Comparison of ENCODE assay signal across 1 cellular context in the genomic region with DNA sequence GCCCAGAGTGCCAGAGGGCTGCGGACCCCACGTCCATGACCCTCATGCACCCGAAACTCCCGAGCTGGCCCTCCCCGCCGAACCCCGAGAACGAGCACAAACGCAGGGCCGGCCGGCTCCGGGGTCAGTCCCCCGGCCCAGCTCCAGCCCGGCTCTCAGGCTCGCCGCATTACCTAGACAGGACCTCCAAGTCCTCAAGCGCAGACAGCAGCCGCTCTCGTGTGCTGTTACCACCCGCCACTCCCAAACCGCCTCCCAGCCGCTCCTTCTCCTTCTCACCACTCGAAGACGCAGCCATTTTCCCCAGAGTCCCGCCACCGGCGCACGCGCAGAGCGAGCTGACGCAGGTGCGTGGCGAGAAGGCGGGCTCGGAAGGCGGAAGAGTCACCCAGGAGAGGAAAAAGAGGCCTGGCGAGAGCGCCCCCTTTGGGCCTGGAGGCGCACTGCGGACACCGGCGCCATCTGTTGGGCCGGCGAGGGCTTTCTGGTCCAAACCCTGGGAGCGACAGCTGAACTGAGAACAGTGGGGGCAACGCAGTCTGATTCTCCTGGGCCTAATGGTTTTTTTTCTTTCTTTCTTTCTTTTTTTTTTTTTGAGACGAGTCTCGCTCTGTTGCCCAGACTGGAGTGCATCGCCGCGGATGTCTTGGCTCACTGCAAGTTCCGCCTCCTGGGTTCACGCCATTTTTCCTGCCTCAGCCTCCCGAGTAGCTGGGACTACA.
A peak's percentile ranks its signal among the peaks of the same experiment; 100 is the strongest.
TF ChIP-seq lines count a peak whose summit lies in the region.

A gene with protein sequence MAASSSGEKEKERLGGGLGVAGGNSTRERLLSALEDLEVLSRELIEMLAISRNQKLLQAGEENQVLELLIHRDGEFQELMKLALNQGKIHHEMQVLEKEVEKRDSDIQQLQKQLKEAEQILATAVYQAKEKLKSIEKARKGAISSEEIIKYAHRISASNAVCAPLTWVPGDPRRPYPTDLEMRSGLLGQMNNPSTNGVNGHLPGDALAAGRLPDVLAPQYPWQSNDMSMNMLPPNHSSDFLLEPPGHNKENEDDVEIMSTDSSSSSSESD (minus strand): TSS at position 324 of the 722 bp plus-strand sequence. CDS start 26 bp downstream, at position 298.

TF ChIP-seq in HEK293, 187 proteins besides CTCF, POLR2A, EP300 and RAD21 (continued from another document and continues in another):
- TF ChIP-seq, protein P1, sequence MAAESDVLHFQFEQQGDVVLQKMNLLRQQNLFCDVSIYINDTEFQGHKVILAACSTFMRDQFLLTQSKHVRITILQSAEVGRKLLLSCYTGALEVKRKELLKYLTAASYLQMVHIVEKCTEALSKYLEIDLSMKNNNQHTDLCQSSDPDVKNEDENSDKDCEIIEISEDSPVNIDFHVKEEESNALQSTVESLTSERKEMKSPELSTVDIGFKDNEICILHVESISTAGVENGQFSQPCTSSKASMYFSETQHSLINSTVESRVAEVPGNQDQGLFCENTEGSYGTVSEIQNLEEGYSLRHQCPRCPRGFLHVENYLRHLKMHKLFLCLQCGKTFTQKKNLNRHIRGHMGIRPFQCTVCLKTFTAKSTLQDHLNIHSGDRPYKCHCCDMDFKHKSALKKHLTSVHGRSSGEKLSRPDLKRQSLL (tag by site-specific recombination; IDR thresholded peaks at IDR 0.05) = no peak
- peak; percentile 77; the same call in 1 of the 2 replicates for TF ChIP-seq ZNF202 (tag by site-specific recombination; IDR thresholded peaks at IDR 0.05; ENCODE audit: borderline replicate concordance)
- peak; percentile 92 for TF ChIP-seq YY1 (tag by site-specific recombination; IDR thresholded peaks at IDR 0.05)
- TF ChIP-seq YY2 (tag by site-specific recombination; IDR thresholded peaks at IDR 0.05) = no peak
- TF ChIP-seq ZNF121 (tag by site-specific recombination; IDR thresholded peaks at IDR 0.05) = 0 out of 2 replicates have a peak, but pooled peaks have one; percentile 12
- TF ChIP-seq ZBTB48 (tag by site-specific recombination; IDR thresholded peaks at IDR 0.05) = no peak
- peak; percentile 83 for TF ChIP-seq ZFP37 (tag by site-specific recombination; IDR thresholded peaks at IDR 0.05)
- peak; percentile 82 for TF ChIP-seq SP7 (tag by site-specific recombination; IDR thresholded peaks at IDR 0.05)
- TF ChIP-seq, protein P2, sequence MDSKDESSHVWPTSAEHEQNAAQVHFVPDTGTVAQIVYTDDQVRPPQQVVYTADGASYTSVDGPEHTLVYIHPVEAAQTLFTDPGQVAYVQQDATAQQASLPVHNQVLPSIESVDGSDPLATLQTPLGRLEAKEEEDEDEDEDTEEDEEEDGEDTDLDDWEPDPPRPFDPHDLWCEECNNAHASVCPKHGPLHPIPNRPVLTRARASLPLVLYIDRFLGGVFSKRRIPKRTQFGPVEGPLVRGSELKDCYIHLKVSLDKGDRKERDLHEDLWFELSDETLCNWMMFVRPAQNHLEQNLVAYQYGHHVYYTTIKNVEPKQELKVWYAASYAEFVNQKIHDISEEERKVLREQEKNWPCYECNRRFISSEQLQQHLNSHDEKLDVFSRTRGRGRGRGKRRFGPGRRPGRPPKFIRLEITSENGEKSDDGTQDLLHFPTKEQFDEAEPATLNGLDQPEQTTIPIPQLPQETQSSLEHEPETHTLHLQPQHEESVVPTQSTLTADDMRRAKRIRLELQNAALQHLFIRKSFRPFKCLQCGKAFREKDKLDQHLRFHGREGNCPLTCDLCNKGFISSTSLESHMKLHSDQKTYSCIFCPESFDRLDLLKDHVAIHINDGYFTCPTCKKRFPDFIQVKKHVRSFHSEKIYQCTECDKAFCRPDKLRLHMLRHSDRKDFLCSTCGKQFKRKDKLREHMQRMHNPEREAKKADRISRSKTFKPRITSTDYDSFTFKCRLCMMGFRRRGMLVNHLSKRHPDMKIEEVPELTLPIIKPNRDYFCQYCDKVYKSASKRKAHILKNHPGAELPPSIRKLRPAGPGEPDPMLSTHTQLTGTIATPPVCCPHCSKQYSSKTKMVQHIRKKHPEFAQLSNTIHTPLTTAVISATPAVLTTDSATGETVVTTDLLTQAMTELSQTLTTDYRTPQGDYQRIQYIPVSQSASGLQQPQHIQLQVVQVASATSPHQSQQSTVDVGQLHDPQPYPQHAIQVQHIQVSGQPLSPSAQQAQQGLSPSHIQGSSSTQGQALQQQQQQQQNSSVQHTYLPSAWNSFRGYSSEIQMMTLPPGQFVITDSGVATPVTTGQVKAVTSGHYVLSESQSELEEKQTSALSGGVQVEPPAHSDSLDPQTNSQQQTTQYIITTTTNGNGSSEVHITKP (tag by site-specific recombination; IDR thresholded peaks at IDR 0.05) = peak; percentile 12; the same call in 1 of the 2 replicates
- TF ChIP-seq, protein P3, sequence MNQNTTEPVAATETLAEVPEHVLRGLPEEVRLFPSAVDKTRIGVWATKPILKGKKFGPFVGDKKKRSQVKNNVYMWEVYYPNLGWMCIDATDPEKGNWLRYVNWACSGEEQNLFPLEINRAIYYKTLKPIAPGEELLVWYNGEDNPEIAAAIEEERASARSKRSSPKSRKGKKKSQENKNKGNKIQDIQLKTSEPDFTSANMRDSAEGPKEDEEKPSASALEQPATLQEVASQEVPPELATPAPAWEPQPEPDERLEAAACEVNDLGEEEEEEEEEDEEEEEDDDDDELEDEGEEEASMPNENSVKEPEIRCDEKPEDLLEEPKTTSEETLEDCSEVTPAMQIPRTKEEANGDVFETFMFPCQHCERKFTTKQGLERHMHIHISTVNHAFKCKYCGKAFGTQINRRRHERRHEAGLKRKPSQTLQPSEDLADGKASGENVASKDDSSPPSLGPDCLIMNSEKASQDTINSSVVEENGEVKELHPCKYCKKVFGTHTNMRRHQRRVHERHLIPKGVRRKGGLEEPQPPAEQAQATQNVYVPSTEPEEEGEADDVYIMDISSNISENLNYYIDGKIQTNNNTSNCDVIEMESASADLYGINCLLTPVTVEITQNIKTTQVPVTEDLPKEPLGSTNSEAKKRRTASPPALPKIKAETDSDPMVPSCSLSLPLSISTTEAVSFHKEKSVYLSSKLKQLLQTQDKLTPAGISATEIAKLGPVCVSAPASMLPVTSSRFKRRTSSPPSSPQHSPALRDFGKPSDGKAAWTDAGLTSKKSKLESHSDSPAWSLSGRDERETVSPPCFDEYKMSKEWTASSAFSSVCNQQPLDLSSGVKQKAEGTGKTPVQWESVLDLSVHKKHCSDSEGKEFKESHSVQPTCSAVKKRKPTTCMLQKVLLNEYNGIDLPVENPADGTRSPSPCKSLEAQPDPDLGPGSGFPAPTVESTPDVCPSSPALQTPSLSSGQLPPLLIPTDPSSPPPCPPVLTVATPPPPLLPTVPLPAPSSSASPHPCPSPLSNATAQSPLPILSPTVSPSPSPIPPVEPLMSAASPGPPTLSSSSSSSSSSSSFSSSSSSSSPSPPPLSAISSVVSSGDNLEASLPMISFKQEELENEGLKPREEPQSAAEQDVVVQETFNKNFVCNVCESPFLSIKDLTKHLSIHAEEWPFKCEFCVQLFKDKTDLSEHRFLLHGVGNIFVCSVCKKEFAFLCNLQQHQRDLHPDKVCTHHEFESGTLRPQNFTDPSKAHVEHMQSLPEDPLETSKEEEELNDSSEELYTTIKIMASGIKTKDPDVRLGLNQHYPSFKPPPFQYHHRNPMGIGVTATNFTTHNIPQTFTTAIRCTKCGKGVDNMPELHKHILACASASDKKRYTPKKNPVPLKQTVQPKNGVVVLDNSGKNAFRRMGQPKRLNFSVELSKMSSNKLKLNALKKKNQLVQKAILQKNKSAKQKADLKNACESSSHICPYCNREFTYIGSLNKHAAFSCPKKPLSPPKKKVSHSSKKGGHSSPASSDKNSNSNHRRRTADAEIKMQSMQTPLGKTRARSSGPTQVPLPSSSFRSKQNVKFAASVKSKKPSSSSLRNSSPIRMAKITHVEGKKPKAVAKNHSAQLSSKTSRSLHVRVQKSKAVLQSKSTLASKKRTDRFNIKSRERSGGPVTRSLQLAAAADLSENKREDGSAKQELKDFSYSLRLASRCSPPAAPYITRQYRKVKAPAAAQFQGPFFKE (tag by site-specific recombination; IDR thresholded peaks at IDR 0.05; ENCODE audit: borderline replicate concordance) = no peak
- TF ChIP-seq ZNF214 (tag by site-specific recombination; IDR thresholded peaks at IDR 0.05; ENCODE audit: borderline replicate concordance) = no peak
- TF ChIP-seq ZNF24 (tag by site-specific recombination; IDR thresholded peaks at IDR 0.05) = peak; percentile 64; the same call in 1 of the 2 replicates
- TF ChIP-seq, protein P4, sequence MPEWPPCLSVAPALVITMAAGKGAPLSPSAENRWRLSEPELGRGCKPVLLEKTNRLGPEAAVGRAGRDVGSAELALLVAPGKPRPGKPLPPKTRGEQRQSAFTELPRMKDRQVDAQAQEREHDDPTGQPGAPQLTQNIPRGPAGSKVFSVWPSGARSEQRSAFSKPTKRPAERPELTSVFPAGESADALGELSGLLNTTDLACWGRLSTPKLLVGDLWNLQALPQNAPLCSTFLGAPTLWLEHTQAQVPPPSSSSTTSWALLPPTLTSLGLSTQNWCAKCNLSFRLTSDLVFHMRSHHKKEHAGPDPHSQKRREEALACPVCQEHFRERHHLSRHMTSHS (tag by site-specific recombination; IDR thresholded peaks at IDR 0.05) = no peak
- 0 out of 2 replicates have a peak, but pooled peaks have one; percentile 50 for TF ChIP-seq ZNF76 (tag by site-specific recombination; IDR thresholded peaks at IDR 0.05; ENCODE audit: borderline replicate concordance, low read depth)
- TF ChIP-seq, protein P5, sequence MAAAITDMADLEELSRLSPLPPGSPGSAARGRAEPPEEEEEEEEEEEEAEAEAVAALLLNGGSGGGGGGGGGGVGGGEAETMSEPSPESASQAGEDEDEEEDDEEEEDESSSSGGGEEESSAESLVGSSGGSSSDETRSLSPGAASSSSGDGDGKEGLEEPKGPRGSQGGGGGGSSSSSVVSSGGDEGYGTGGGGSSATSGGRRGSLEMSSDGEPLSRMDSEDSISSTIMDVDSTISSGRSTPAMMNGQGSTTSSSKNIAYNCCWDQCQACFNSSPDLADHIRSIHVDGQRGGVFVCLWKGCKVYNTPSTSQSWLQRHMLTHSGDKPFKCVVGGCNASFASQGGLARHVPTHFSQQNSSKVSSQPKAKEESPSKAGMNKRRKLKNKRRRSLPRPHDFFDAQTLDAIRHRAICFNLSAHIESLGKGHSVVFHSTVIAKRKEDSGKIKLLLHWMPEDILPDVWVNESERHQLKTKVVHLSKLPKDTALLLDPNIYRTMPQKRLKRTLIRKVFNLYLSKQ (tag by site-specific recombination; IDR thresholded peaks at IDR 0.05; ENCODE audit: borderline replicate concordance) = no peak
- TF ChIP-seq, protein P6, sequence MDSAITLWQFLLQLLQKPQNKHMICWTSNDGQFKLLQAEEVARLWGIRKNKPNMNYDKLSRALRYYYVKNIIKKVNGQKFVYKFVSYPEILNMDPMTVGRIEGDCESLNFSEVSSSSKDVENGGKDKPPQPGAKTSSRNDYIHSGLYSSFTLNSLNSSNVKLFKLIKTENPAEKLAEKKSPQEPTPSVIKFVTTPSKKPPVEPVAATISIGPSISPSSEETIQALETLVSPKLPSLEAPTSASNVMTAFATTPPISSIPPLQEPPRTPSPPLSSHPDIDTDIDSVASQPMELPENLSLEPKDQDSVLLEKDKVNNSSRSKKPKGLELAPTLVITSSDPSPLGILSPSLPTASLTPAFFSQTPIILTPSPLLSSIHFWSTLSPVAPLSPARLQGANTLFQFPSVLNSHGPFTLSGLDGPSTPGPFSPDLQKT (IDR thresholded peaks at IDR 0.05; ENCODE audit: borderline replicate concordance, low read depth, low read length) = no peak
- TF ChIP-seq ZNF19 (tag by site-specific recombination; IDR thresholded peaks at IDR 0.05; ENCODE audit: low read depth) = no peak
- TF ChIP-seq, protein P7, sequence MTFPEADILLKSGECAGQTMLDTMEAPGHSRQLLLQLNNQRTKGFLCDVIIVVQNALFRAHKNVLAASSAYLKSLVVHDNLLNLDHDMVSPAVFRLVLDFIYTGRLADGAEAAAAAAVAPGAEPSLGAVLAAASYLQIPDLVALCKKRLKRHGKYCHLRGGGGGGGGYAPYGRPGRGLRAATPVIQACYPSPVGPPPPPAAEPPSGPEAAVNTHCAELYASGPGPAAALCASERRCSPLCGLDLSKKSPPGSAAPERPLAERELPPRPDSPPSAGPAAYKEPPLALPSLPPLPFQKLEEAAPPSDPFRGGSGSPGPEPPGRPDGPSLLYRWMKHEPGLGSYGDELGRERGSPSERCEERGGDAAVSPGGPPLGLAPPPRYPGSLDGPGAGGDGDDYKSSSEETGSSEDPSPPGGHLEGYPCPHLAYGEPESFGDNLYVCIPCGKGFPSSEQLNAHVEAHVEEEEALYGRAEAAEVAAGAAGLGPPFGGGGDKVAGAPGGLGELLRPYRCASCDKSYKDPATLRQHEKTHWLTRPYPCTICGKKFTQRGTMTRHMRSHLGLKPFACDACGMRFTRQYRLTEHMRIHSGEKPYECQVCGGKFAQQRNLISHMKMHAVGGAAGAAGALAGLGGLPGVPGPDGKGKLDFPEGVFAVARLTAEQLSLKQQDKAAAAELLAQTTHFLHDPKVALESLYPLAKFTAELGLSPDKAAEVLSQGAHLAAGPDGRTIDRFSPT (tag by site-specific recombination; IDR thresholded peaks at IDR 0.05) = no peak
- no peak for TF ChIP-seq ZNF624 (tag by site-specific recombination; IDR thresholded peaks at IDR 0.05)
- TF ChIP-seq, protein P8, sequence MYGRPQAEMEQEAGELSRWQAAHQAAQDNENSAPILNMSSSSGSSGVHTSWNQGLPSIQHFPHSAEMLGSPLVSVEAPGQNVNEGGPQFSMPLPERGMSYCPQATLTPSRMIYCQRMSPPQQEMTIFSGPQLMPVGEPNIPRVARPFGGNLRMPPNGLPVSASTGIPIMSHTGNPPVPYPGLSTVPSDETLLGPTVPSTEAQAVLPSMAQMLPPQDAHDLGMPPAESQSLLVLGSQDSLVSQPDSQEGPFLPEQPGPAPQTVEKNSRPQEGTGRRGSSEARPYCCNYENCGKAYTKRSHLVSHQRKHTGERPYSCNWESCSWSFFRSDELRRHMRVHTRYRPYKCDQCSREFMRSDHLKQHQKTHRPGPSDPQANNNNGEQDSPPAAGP (tag by site-specific recombination; IDR thresholded peaks at IDR 0.05) = peak; percentile 48; the same call in 1 of the 2 replicates
- TF ChIP-seq ZNF138 (tag by site-specific recombination; IDR thresholded peaks at IDR 0.05; ENCODE audit: borderline replicate concordance) = no peak
- TF ChIP-seq ZNF501 (tag by site-specific recombination; IDR thresholded peaks at IDR 0.05) = peak; percentile 94
- TF ChIP-seq ZNF843 (tag by site-specific recombination; IDR thresholded peaks at IDR 0.05) = no peak
- 0 out of 2 replicates have a peak, but pooled peaks have one; percentile 34 for TF ChIP-seq ZNF600 (tag by site-specific recombination; IDR thresholded peaks at IDR 0.05)
- peak; percentile 59; the same call in 1 of the 2 replicates for TF ChIP-seq EGR2 (tag by site-specific recombination; IDR thresholded peaks at IDR 0.05; ENCODE audit: low read depth)
- TF ChIP-seq, protein P9, sequence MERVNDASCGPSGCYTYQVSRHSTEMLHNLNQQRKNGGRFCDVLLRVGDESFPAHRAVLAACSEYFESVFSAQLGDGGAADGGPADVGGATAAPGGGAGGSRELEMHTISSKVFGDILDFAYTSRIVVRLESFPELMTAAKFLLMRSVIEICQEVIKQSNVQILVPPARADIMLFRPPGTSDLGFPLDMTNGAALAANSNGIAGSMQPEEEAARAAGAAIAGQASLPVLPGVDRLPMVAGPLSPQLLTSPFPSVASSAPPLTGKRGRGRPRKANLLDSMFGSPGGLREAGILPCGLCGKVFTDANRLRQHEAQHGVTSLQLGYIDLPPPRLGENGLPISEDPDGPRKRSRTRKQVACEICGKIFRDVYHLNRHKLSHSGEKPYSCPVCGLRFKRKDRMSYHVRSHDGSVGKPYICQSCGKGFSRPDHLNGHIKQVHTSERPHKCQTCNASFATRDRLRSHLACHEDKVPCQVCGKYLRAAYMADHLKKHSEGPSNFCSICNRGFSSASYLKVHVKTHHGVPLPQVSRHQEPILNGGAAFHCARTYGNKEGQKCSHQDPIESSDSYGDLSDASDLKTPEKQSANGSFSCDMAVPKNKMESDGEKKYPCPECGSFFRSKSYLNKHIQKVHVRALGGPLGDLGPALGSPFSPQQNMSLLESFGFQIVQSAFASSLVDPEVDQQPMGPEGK (tag by site-specific recombination; IDR thresholded peaks at IDR 0.05) = no peak; the same call in 1 of the 2 replicates
- TF ChIP-seq ZNF654 (tag by site-specific recombination; IDR thresholded peaks at IDR 0.05; ENCODE audit: low read depth) = no peak
- TF ChIP-seq ZNF292 (tag by site-specific recombination; IDR thresholded peaks at IDR 0.05; ENCODE audit: borderline replicate concordance, low read depth) = no peak
- TF ChIP-seq ZNF529 (tag by site-specific recombination; IDR thresholded peaks at IDR 0.05; ENCODE audit: insufficient replicate concordance) = no peak
